Comparison of ENCODE assay signal across 13 cellular contexts in the genomic region with DNA sequence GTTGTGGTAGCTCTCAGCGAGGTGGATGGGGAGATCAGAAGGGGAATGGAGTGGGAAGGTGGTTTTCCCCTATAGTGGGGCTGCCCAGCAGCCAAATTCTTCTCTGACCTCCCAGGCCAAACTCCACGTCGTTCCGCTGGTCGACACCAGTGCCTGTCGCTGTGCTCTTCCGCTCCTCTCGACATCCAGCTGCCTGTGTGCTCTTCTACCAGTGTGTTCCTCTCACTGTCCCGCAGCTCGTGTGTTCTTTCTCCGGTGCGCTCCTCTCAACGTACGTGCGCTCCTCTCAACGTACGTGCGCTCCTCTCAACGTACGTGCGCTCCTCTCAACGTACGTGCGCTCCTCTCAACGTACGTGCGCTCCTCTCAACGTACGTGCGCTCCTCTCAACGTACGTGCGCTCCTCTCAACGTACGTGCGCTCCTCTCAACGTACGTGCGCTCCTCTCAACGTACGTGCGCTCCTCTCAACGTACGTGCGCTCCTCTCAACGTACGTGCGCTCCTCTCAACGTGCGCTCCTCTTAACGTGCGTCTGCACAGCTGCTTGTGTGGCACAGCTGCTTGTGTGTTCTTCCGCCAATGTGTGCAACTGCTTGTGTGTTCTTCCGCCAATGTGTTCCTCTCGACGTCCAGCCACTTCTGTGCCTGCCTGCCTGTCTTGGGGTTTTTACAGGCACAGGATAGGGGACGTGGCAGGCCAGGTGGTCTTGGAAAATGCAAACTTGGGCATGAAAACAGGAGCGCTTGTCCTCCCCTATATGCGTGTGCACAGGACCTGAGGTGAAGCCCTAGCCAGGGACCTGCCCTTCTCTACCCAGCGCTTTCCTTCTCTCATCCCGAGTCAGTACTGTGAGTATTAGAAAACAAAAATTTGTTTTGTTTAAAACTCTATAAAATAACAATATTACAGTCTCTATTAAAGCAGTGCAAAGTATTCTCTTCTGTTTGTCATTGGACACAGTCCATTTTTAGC.
DNase-seq lines count a peak whose midpoint lies in the region; ATAC-seq and TF ChIP-seq lines count a peak whose summit lies in the region.
"Had no signal": no experiment of that assay in that cellular context is flagged by ENCODE, and none has a peak within 500 bp of the region (broad histone marks: within the 10 kb centered on the region; RNA-seq: fewer than 3 reads in every experiment).

No MANE protein-coding gene starts in this region.

- peak overlapping the region; percentile 91 for H2AFZ ChIP-seq in GM23338

- peak overlapping the region; percentile 73; the same call in 2 of the 3 replicates for H3K4me3 Mint-ChIP-seq in GM23338
- peak overlapping the region; percentile 46 for H3K4me3 Mint-ChIP-seq in activated CD4-positive, alpha-beta memory T cell treated with anti-CD3 and anti-CD28 coated beads for 36 hours

- intact Hi-C loops in activated CD4-positive, alpha-beta memory T cell treated with anti-CD3 and anti-CD28 coated beads for 36 hours (cut with micrococcal nuclease) = no loop called here

- peaks cover 3% of the 10 kb centered on the region; the same call in 1 of the 3 replicates for H3K4me1 Mint-ChIP-seq in GM23338
- H3K4me1 Mint-ChIP-seq in activated CD4-positive, alpha-beta memory T cell treated with anti-CD3 and anti-CD28 coated beads for 36 hours (ENCODE audit: low read depth) = no peaks in the 10 kb centered on the region

- H3K4me2 ChIP-seq in GM23338 = peak overlapping the region; percentile 69

- peaks cover 6% of the 10 kb centered on the region for H3K27me3 Mint-ChIP-seq in GM23338 (ENCODE audit: insufficient read depth, low read depth, poor library complexity)
- H3K27me3 Mint-ChIP-seq in activated CD4-positive, alpha-beta memory T cell treated with anti-CD3 and anti-CD28 coated beads for 36 hours = no peaks in the 10 kb centered on the region

- H3K36me3 ChIP-seq in GM23338 (ENCODE audit: insufficient read depth) = no peaks in the 10 kb centered on the region
- H3K36me3 ChIP-seq: heart left ventricle, right lobe of liver had no signal

- TF ChIP-seq CTCF in GM23338 (conservative IDR thresholded peaks at IDR 0.05; ENCODE audit: low read depth in 2 of 2) = no peak

- DNase-seq in AG20443 (ENCODE audit: low spot score) (peak; percentile 8), GM23338 (ENCODE audit: low spot score) (peak; percentile 55), kidney tubule cell (ENCODE audit: low spot score) (peak; percentile 22), G401 (ENCODE audit: low spot score) (no peak), LoVo (ENCODE audit: low spot score) (no peak)
- DNase-seq in activated CD4-positive, alpha-beta memory T cell treated with anti-CD3 and anti-CD28 coated beads for 36 hours = no peak
- DNase-seq: activated T-cell treated with anti-CD3 and anti-CD28 coated beads, Interleukin-2, amount 50 U/mL, for 1 hour; heart left ventricle; NCI-H1417; right lobe of liver had no signal

- POLR2A ChIA-PET in activated CD4-positive, alpha-beta memory T cell treated with anti-CD3 and anti-CD28 coated beads for 36 hours (lab: Charles Lee) = no interaction called here

- no peak overlapping the region; the same call in 1 of the 2 replicates for H3K27ac Mint-ChIP-seq in GM23338
- H3K27ac Mint-ChIP-seq in activated CD4-positive, alpha-beta memory T cell treated with anti-CD3 and anti-CD28 coated beads for 36 hours = no peak overlapping the region

- no peaks in the 10 kb centered on the region for H4K20me1 ChIP-seq in GM23338 (replicated peaks; ENCODE audit: insufficient read depth)

- no peaks in the 10 kb centered on the region for H3K9me3 Mint-ChIP-seq in GM23338
- peaks cover 11% of the 10 kb centered on the region for H3K9me3 Mint-ChIP-seq in activated CD4-positive, alpha-beta memory T cell treated with anti-CD3 and anti-CD28 coated beads for 36 hours

- no peaks in the 10 kb centered on the region for H3K9me2 ChIP-seq in GM23338 (ENCODE audit: insufficient read depth)

- no peak overlapping the region for H3K27ac ChIP-seq in GM23338 (ENCODE audit: low read depth)
- H3K27ac ChIP-seq: heart left ventricle, HL-60, right lobe of liver had no signal

- ATAC-seq in GM23338 (peak; percentile 91), GM19467 (IDR thresholded peaks at IDR 0.05; ENCODE audit: unreplicated experiment) (no peak), GM21528 (IDR thresholded peaks at IDR 0.05; ENCODE audit: low FRiP score, unreplicated experiment) (no peak)

- no peaks in the 10 kb centered on the region for H3K4me1 ChIP-seq in GM23338 (ENCODE audit: insufficient read depth)
- H3K4me1 ChIP-seq: heart left ventricle, right lobe of liver had no signal

- in situ Hi-C loops in G401 (cut with HindIII; ENCODE audit: low sequenced_read_pairs) = no loop called here

- no peaks in the 10 kb centered on the region for H3K36me3 Mint-ChIP-seq in GM23338 (ENCODE audit: low read depth)
- H3K36me3 Mint-ChIP-seq in activated CD4-positive, alpha-beta memory T cell treated with anti-CD3 and anti-CD28 coated beads for 36 hours = no peaks in the 10 kb centered on the region

- no peaks in the 10 kb centered on the region for H3F3A ChIP-seq in GM23338 (replicated peaks; ENCODE audit: low read depth)

- no peaks in the 10 kb centered on the region for H3K27me3 ChIP-seq in GM23338 (ENCODE audit: insufficient read depth)
- H3K27me3 ChIP-seq: heart left ventricle, right lobe of liver had no signal

- peak overlapping the region; percentile 46; the same call in 1 of the 2 replicates for H3K4me3 ChIP-seq in GM23338

- no peaks in the 10 kb centered on the region for H3K79me2 ChIP-seq in GM23338 (replicated peaks; ENCODE audit: insufficient read depth)

- CTCF ChIA-PET in activated CD4-positive, alpha-beta memory T cell treated with anti-CD3 and anti-CD28 coated beads for 36 hours (lab: Charles Lee) = no interaction called here

TF ChIP-seq in GM23338, 12 proteins besides CTCF, POLR2A, EP300 and RAD21:
- TF ChIP-seq POLR2AphosphoS5 (IDR thresholded peaks at IDR 0.05; ENCODE audit: low read depth) = no peak

Comparison
In these comparisons a context has a peak if more than half of its experiments do, and no peak if none do; other contexts are left out.
1. DNase-seq: peak in AG20443 (single experiment), GM23338 (single experiment) and kidney tubule cell (single experiment); none in activated CD4-positive, alpha-beta memory T cell treated with anti-CD3 and anti-CD28 coated beads for 36 hours (single experiment), G401 (single experiment) and LoVo (single experiment).